ENCODE assay signal across 8 cellular contexts in genomic region chr18:50878345-50879301, GRCh38. TPM values are rescaled to one million over a fixed set of nuclear protein-coding genes. Genes with fewer than 3 reads are reported as not detected.
DNase-seq lines count a peak whose midpoint lies in the region; ATAC-seq and TF ChIP-seq lines count a peak whose summit lies in the region.

Gene ME2 (plus strand): TSS chr18:50879118. CDS start chr18:50895821, 16,703 bp downstream.

- H3K36me3 Mint-ChIP-seq in naive B cell, result peaks cover 0 to under 1% of the 10 kb centered on the region in 2 donors
- peaks cover 18% of the 10 kb centered on the region for H3K36me3 Mint-ChIP-seq in stimulated activated effector memory CD8-positive, alpha-beta T cell treated with anti-CD3 and anti-CD28 coated beads, Interleukin-12 subunit alpha, Interleukin-12 subunit beta, amount 100 ng/mL, for 72 hours

- peak within 1 kb of the TSS; percentile 94 to 99 (median 98) for H3K27ac Mint-ChIP-seq in naive B cell
- peak within 1 kb of the TSS; percentile 97 for H3K27ac Mint-ChIP-seq in stimulated activated effector memory CD8-positive, alpha-beta T cell treated with anti-CD3 and anti-CD28 coated beads, Interleukin-12 subunit alpha, Interleukin-12 subunit beta, amount 100 ng/mL, for 72 hours

- DNase-seq in EH (ENCODE audit: low read depth) (peak; percentile 92), GOT3 (lab: John Stamatoyannopoulos, UW) (peak; percentile 58), LNCaP clone FGC (ENCODE audit: low read depth) (peak; percentile 61), RPMI8226 (peak; percentile 96), fibroblast of gingiva (ENCODE audit: low read depth) (peak; percentile 90), naive B cell (peak; percentile 95)
- DNase-seq in activated T-helper 1 cell treated with anti-CD3 and anti-CD28 coated beads, Interleukin-2, amount 50 U/mL, for 16 hours (ENCODE audit: low read depth in 1 of 2, low spot score in 1 of 2), result peak; percentile 80 to 85
- peak; percentile 98 for DNase-seq in stimulated activated effector memory CD8-positive, alpha-beta T cell treated with anti-CD3 and anti-CD28 coated beads, Interleukin-12 subunit alpha, Interleukin-12 subunit beta, amount 100 ng/mL, for 72 hours (ENCODE audit: low spot score in 2 of 2)

- TF ChIP-seq CTCF in LNCaP clone FGC (IDR thresholded peaks at IDR 0.05; ENCODE audit: control insufficient read depth, extremely low read depth, insufficient read depth), result no peak

- peaks cover 0 to 5% (median 0%) of the 10 kb centered on the region in 3 donors for H3K27me3 Mint-ChIP-seq in naive B cell

- peak within 1 kb of the TSS; percentile 94 to 99 (median 98) for H3K4me3 Mint-ChIP-seq in naive B cell
- H3K4me3 Mint-ChIP-seq in stimulated activated effector memory CD8-positive, alpha-beta T cell treated with anti-CD3 and anti-CD28 coated beads, Interleukin-12 subunit alpha, Interleukin-12 subunit beta, amount 100 ng/mL, for 72 hours, result peak within 1 kb of the TSS; percentile 92

- peak within 1 kb of the TSS; percentile 66 for H3K4me3 ChIP-seq in LNCaP clone FGC (ENCODE audit: low read depth, low read length)

- peak; percentile 89 to 90 for ATAC-seq in naive B cell (ENCODE audit: low read depth in 2 of 2)
- ATAC-seq in stimulated activated effector memory CD8-positive, alpha-beta T cell treated with anti-CD3 and anti-CD28 coated beads, Interleukin-12 subunit alpha, Interleukin-12 subunit beta, amount 100 ng/mL, for 72 hours, result peak; percentile 96

- no peaks in the 10 kb centered on the region for H3K9me3 Mint-ChIP-seq in naive B cell
- no peaks in the 10 kb centered on the region for H3K9me3 Mint-ChIP-seq in stimulated activated effector memory CD8-positive, alpha-beta T cell treated with anti-CD3 and anti-CD28 coated beads, Interleukin-12 subunit alpha, Interleukin-12 subunit beta, amount 100 ng/mL, for 72 hours

- H3K4me1 Mint-ChIP-seq in naive B cell, result peaks cover 19 to 29% (median 21%) of the 10 kb centered on the region in 3 donors
- H3K4me1 Mint-ChIP-seq in stimulated activated effector memory CD8-positive, alpha-beta T cell treated with anti-CD3 and anti-CD28 coated beads, Interleukin-12 subunit alpha, Interleukin-12 subunit beta, amount 100 ng/mL, for 72 hours, result peaks cover 21% of the 10 kb centered on the region

RNA-seq across cellular contexts. Expression of gene ME2, which starts in this region (rescaled TPM):
- polyA plus RNA-seq in naive B cell (ENCODE audit: low read depth in 6 of 6), result 10 to 100 TPM; 50.3 to 62.4 (median 57.8) TPM

Comparison
In these comparisons a context has a peak if more than half of its experiments do, and no peak if none do; other contexts are left out.
1. Peak in every context shown above with its lines: DNase-seq, ATAC-seq and H3K4me3 ChIP-seq.